Comparison of ENCODE assay signal across 31 cellular contexts in the genomic region with DNA sequence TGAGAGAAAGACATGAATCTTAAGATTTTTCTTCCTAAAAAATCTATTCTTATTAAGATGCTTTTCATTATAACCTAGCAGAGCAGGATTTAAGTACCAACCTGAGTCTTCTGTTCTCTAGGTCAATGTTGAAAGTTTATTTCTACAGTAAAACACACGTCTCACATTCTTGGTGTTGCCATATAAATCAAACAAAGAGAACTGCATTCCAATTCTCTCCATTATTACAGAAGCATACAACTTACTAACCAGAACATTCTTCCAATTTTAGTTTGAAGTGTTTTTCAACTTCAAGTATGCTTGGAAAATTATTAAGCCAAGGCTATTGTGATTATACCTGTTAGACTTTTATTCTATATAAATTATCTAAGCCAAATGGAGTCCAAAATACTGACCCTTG.
"Had no signal": no experiment of that assay in that cellular context is flagged by ENCODE, and none has a peak within 500 bp of the region (broad histone marks: within the 10 kb centered on the region; RNA-seq: fewer than 3 reads in every experiment).

No MANE protein-coding gene starts in this region.

- H3K9me3 Mint-ChIP-seq: activated B cell treated with CpG ODN at 0.5 μM for 24 hours; activated CD8-positive, alpha-beta T cell treated with anti-CD3 and anti-CD28 coated beads for 36 hours; activated T-cell treated with anti-CD3 and anti-CD28 coated beads, Interleukin-2, amount 50 U/mL, for 4 hours; activated T-helper 17 cell treated with anti-CD3 and anti-CD28 coated beads, Interleukin-2, amount 50 U/mL, for 72 hours; endodermal cell; T-helper 2 cell treated with Interferon-gamma antibody and Interleukin-4, amounts not matched to agents 5 μg/mL and 100 μg/mL, for 36 hours had no signal

- H3K27ac ChIP-seq: brain microvascular endothelial cell, coronary artery, dorsolateral prefrontal cortex, heart left ventricle, WERI-Rb-1 had no signal

- H3K36me3 Mint-ChIP-seq: activated naive CD8-positive, alpha-beta T cell had no signal

- H3K27me3 ChIP-seq: brain microvascular endothelial cell, dorsolateral prefrontal cortex had no signal

- H3K4me1 Mint-ChIP-seq: activated B cell treated with CpG ODN at 0.5 μM for 24 hours; activated T-helper 17 cell treated with anti-CD3 and anti-CD28 coated beads, Interleukin-2, amount 50 U/mL, for 72 hours; central memory CD8-positive, alpha-beta T cell had no signal

- H3K4me3 ChIP-seq: coronary artery, dorsolateral prefrontal cortex, heart left ventricle had no signal

- H3K36me3 ChIP-seq: brain microvascular endothelial cell, heart left ventricle, WERI-Rb-1 had no signal

- DNase-seq: activated B cell treated with CpG ODN at 0.5 μM for 24 hours; activated CD4-positive, alpha-beta T cell treated with anti-CD3 and anti-CD28 coated beads for 48 hours; activated CD4-positive, alpha-beta T cell treated with anti-CD3 and anti-CD28 coated beads, Interleukin-2, amount 50 U/mL, for 1 hour; activated CD4-positive, alpha-beta T cell treated with anti-CD3 and anti-CD28 coated beads, Interleukin-2, amount 50 U/mL, for 48 hours; activated CD8-positive, alpha-beta memory T cell treated with anti-CD3 and anti-CD28 coated beads for 24 hours; activated CD8-positive, alpha-beta T cell treated with anti-CD3 and anti-CD28 coated beads for 36 hours; activated effector memory CD4-positive, alpha-beta T cell treated with Interleukin-2 at 50 U/mL for 16 hours; activated gamma-delta T cell treated with Interleukin-2 at 50 U/mL for 16 hours; activated naive CD4-positive, alpha-beta T cell treated with anti-CD3 and anti-CD28 coated beads, Interleukin-2, amount 50 U/mL, for 16 hours; activated naive CD4-positive, alpha-beta T cell treated with Interleukin-2 at 50 U/mL for 16 hours; activated T-cell treated with anti-CD3 and anti-CD28 coated beads, Interleukin-2, amount 50 U/mL, for 4 hours; amygdala; aorta; brain microvascular endothelial cell; dorsolateral prefrontal cortex; effector memory CD4-positive, alpha-beta T cell; endodermal cell; foreskin fibroblast; heart left ventricle; T-helper 1 cell; T-helper 17 cell; T1000; WERI-Rb-1 had no signal

- H3K9me3 ChIP-seq: heart left ventricle had no signal

- H3K4me1 ChIP-seq: heart left ventricle had no signal

- H3K27me3 Mint-ChIP-seq: activated B cell treated with CpG ODN at 0.5 μM for 24 hours; activated CD8-positive, alpha-beta T cell treated with anti-CD3 and anti-CD28 coated beads for 36 hours; activated naive CD8-positive, alpha-beta T cell; activated T-helper 17 cell treated with anti-CD3 and anti-CD28 coated beads, Interleukin-2, amount 50 U/mL, for 72 hours; central memory CD8-positive, alpha-beta T cell; dendritic cell treated with granulocyte-macrophage colony-stimulating factor and Interleukin-4, amounts not matched to agents 40 ng/mL and 50 ng/mL, for 4 days; T-helper 17 cell had no signal

- H3K4me3 Mint-ChIP-seq: activated B cell treated with CpG ODN at 0.5 μM for 24 hours; activated CD8-positive, alpha-beta T cell treated with anti-CD3 and anti-CD28 coated beads for 36 hours; activated naive CD8-positive, alpha-beta T cell; activated T-cell treated with anti-CD3 and anti-CD28 coated beads, Interleukin-2, amount 50 U/mL, for 4 hours; activated T-helper 17 cell treated with anti-CD3 and anti-CD28 coated beads, Interleukin-2, amount 50 U/mL, for 72 hours; central memory CD8-positive, alpha-beta T cell; dendritic cell treated with granulocyte-macrophage colony-stimulating factor and Interleukin-4, amounts not matched to agents 40 ng/mL and 50 ng/mL, for 4 days; endodermal cell; T-helper 17 cell; T-helper 2 cell treated with Interferon-gamma antibody and Interleukin-4, amounts not matched to agents 5 μg/mL and 100 μg/mL, for 36 hours had no signal

- ATAC-seq: activated CD4-positive, CD25-positive, alpha-beta regulatory T cell treated with anti-CD3 and anti-CD28 coated beads, Interleukin-2, amount 50 U/mL, for 24 hours; activated CD8-positive, alpha-beta T cell treated with anti-CD3 and anti-CD28 coated beads for 36 hours; activated T-cell treated with anti-CD3 and anti-CD28 coated beads, Interleukin-2, amount 50 U/mL, for 4 hours; activated T-helper 17 cell treated with anti-CD3 and anti-CD28 coated beads, Interleukin-2, amount 50 U/mL, for 72 hours; esophagus mucosa; heart left ventricle; T-helper 17 cell had no signal

- H3K27ac Mint-ChIP-seq: activated B cell treated with CpG ODN at 0.5 μM for 24 hours; activated CD8-positive, alpha-beta T cell treated with anti-CD3 and anti-CD28 coated beads for 36 hours; activated naive CD8-positive, alpha-beta T cell; activated T-helper 17 cell treated with anti-CD3 and anti-CD28 coated beads, Interleukin-2, amount 50 U/mL, for 72 hours; dendritic cell treated with granulocyte-macrophage colony-stimulating factor and Interleukin-4, amounts not matched to agents 40 ng/mL and 50 ng/mL, for 4 days; endodermal cell; T-helper 17 cell; T-helper 2 cell treated with Interferon-gamma antibody and Interleukin-4, amounts not matched to agents 5 μg/mL and 100 μg/mL, for 36 hours had no signal
